ENCODE assay signal across 2 cellular contexts in the genomic region with DNA sequence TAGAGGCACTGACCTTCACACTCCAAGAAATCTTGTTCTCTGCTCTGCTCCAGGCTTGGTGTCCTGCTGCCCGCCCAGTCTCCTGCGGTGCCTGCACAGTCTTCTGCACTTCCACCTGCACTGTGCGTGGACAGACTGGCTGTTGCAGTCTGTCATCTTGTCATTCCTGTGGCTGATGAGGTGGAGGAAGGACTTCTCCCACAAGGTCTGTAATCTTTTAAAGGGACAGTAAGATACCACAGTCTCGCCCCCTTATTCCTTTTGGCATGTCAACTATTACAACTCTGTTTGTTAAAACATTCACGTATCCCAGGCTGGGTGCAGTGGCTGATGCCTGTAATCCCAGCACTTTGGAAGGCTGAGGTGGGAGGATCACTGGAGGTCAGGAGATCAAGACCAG.
TF ChIP-seq lines count a peak whose summit lies in the region.

No MANE protein-coding gene starts in this region.

TF ChIP-seq in HEK293, 187 proteins besides CTCF, POLR2A, EP300 and RAD21:
- TF ChIP-seq ZIC2 (tag by site-specific recombination; IDR thresholded peaks at IDR 0.05): peak; percentile 49; the same call in 1 of the 2 replicates
- TF ChIP-seq ZNF561 (tag by site-specific recombination; IDR thresholded peaks at IDR 0.05; ENCODE audit: borderline replicate concordance): no peak

TF ChIP-seq in K562, 482 proteins besides CTCF, POLR2A, EP300 and RAD21:
- TF ChIP-seq, protein P1, sequence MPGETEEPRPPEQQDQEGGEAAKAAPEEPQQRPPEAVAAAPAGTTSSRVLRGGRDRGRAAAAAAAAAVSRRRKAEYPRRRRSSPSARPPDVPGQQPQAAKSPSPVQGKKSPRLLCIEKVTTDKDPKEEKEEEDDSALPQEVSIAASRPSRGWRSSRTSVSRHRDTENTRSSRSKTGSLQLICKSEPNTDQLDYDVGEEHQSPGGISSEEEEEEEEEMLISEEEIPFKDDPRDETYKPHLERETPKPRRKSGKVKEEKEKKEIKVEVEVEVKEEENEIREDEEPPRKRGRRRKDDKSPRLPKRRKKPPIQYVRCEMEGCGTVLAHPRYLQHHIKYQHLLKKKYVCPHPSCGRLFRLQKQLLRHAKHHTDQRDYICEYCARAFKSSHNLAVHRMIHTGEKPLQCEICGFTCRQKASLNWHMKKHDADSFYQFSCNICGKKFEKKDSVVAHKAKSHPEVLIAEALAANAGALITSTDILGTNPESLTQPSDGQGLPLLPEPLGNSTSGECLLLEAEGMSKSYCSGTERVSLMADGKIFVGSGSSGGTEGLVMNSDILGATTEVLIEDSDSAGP (CRISPR knock-in tag; IDR thresholded peaks at IDR 0.05): peak; percentile 61; the same call in 1 of the 2 replicates
- TF ChIP-seq YY1 (IDR thresholded peaks at IDR 0.05; ENCODE audit: borderline replicate concordance in 1 of 3, control insufficient read depth in 1 of 3, extremely low read depth in 1 of 3, insufficient read depth in 3 of 3, insufficient read length in 1 of 3, insufficient replicate concordance in 2 of 3, low read depth in 1 of 3, low read length in 2 of 3) (no peak), ZNF780A (CRISPR knock-in tag; IDR thresholded peaks at IDR 0.05) (no peak), ATF7 (IDR thresholded peaks at IDR 0.05) (no peak), MEIS2 (IDR thresholded peaks at IDR 0.05; ENCODE audit: partially characterized antibody) (peak; percentile 39), HNRNPK (IDR thresholded peaks at IDR 0.05; ENCODE audit: low read depth, low read length, poor library complexity, severe bottlenecking) (no peak), SMAD2 (IDR thresholded peaks at IDR 0.05; ENCODE audit: low read depth, low read length) (no peak), PHTF2 (CRISPR knock-in tag; IDR thresholded peaks at IDR 0.05) (no peak), ZNF239 (CRISPR knock-in tag; IDR thresholded peaks at IDR 0.05) (no peak)
- TF ChIP-seq, protein P2, sequence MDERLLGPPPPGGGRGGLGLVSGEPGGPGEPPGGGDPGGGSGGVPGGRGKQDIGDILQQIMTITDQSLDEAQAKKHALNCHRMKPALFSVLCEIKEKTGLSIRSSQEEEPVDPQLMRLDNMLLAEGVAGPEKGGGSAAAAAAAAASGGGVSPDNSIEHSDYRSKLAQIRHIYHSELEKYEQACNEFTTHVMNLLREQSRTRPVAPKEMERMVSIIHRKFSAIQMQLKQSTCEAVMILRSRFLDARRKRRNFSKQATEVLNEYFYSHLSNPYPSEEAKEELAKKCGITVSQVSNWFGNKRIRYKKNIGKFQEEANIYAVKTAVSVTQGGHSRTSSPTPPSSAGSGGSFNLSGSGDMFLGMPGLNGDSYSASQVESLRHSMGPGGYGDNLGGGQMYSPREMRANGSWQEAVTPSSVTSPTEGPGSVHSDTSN (CRISPR knock-in tag; IDR thresholded peaks at IDR 0.05; ENCODE audit: low read depth): no peak
- TF ChIP-seq, protein P2 (tag; conservative IDR thresholded peaks at IDR 0.05; ENCODE audit: low read depth): 0 out of 2 replicates have a peak, but pooled peaks have one; percentile 13
TF ChIP-seq in K562: peak in this region for 3.
